In genomic region chr1:16161717-16162116, GRCh38 we compare ENCODE assay signal across 16 cellular contexts. TPM values are rescaled to one million over a fixed set of nuclear protein-coding genes. Genes with fewer than 3 reads are reported as not detected.
DNase-seq lines count a peak whose midpoint lies in the region; ATAC-seq and TF ChIP-seq lines count a peak whose summit lies in the region.
"Had no signal": no experiment of that assay in that cellular context is flagged by ENCODE, and none has a peak within 500 bp of the region (broad histone marks: within the 10 kb centered on the region; RNA-seq: fewer than 3 reads in every experiment).

No MANE protein-coding gene starts in this region.

- POLR2A ChIA-PET in RWPE1 (lab: Yijun Ruan, JAX; ENCODE audit: low non-redundant PET): no interaction called here

- no peaks in the 10 kb centered on the region for H3K27me3 Mint-ChIP-seq in activated T-cell treated with anti-CD3 and anti-CD28 coated beads, Interleukin-2, amount 50 U/mL, for 4 hours (ENCODE audit: low read depth)

- H3K36me3 ChIP-seq in iPS-20b (ENCODE audit: insufficient read depth, low read depth, low read length): no peaks in the 10 kb centered on the region
- H3K36me3 ChIP-seq: left ventricle myocardium inferior had no signal

- H3K4me1 Mint-ChIP-seq in activated T-cell treated with anti-CD3 and anti-CD28 coated beads, Interleukin-2, amount 50 U/mL, for 4 hours (ENCODE audit: low read depth): peaks cover 65% of the 10 kb centered on the region
- H3K4me1 Mint-ChIP-seq in stimulated activated effector memory CD8-positive, alpha-beta T cell treated with anti-CD3 and anti-CD28 coated beads, Interleukin-12 subunit alpha, Interleukin-12 subunit beta, amount 100 ng/mL, for 72 hours: peaks cover 58% of the 10 kb centered on the region

- no peak for TF ChIP-seq CTCF in RWPE1 (conservative IDR thresholded peaks at IDR 0.05; ENCODE audit: low read depth)

- peak overlapping the region; percentile 52; the same call in 1 of the 2 replicates for H3K4me3 ChIP-seq in iPS-20b (ENCODE audit: low read length)
- H3K4me3 ChIP-seq: left ventricle myocardium inferior, psoas muscle had no signal

- no peaks in the 10 kb centered on the region for H3K9me3 Mint-ChIP-seq in activated T-cell treated with anti-CD3 and anti-CD28 coated beads, Interleukin-2, amount 50 U/mL, for 4 hours
- no peaks in the 10 kb centered on the region for H3K9me3 Mint-ChIP-seq in stimulated activated effector memory CD8-positive, alpha-beta T cell treated with anti-CD3 and anti-CD28 coated beads, Interleukin-12 subunit alpha, Interleukin-12 subunit beta, amount 100 ng/mL, for 72 hours

- H3K9ac ChIP-seq in iPS-20b (ENCODE audit: low read depth, low read length): no peak overlapping the region

- H3K9me3 ChIP-seq in iPS-20b (ENCODE audit: insufficient read depth, low read depth, low read length): no peaks in the 10 kb centered on the region
- H3K9me3 ChIP-seq: left ventricle myocardium inferior, psoas muscle had no signal

- H3K36me3 Mint-ChIP-seq in activated T-cell treated with anti-CD3 and anti-CD28 coated beads, Interleukin-2, amount 50 U/mL, for 4 hours (ENCODE audit: insufficient read depth): no peaks in the 10 kb centered on the region
- H3K36me3 Mint-ChIP-seq in stimulated activated effector memory CD8-positive, alpha-beta T cell treated with anti-CD3 and anti-CD28 coated beads, Interleukin-12 subunit alpha, Interleukin-12 subunit beta, amount 100 ng/mL, for 72 hours: no peaks in the 10 kb centered on the region

- no peak for DNase-seq in activated T-cell treated with anti-CD3 and anti-CD28 coated beads, Interleukin-2, amount 50 U/mL, for 4 hours
- no peak for DNase-seq in activated T-cell treated with anti-CD3 and anti-CD28 coated beads, Interleukin-2, amount 50 U/mL, for 1 hour
- DNase-seq in RWPE1 (ENCODE audit: low spot score): no peak
- no peak for DNase-seq in stimulated activated effector memory CD8-positive, alpha-beta T cell treated with anti-CD3 and anti-CD28 coated beads, Interleukin-12 subunit alpha, Interleukin-12 subunit beta, amount 100 ng/mL, for 72 hours (ENCODE audit: low spot score in 2 of 2)
- no peak for DNase-seq in stimulated activated naive CD4-positive, alpha-beta T cell treated with Interleukin-2 at 50 U/mL for 16 hours (lab: John Stamatoyannopoulos, UW)
- no peak for DNase-seq in dedifferentiated amniotic fluid mesenchymal stem cell (ENCODE audit: extremely low spot score)
- DNase-seq in stimulated activated CD4-positive, alpha-beta T cell treated with anti-CD3 and anti-CD28 coated beads, Interleukin-4, amount 100 ng/mL, for 24 hours: no peak
- DNase-seq: ACHN, COR-L47, foreskin fibroblast, left ventricle myocardium inferior, NCI-H1417 treated with DMSO at 0.1 percent for 48 hours, psoas muscle had no signal

- H3K27ac Mint-ChIP-seq in stimulated activated effector memory CD8-positive, alpha-beta T cell treated with anti-CD3 and anti-CD28 coated beads, Interleukin-12 subunit alpha, Interleukin-12 subunit beta, amount 100 ng/mL, for 72 hours: no peak overlapping the region

- peak overlapping the region; percentile 17 for H3K4me3 Mint-ChIP-seq in activated T-cell treated with anti-CD3 and anti-CD28 coated beads, Interleukin-2, amount 50 U/mL, for 4 hours
- peak overlapping the region; percentile 62 for H3K4me3 Mint-ChIP-seq in stimulated activated effector memory CD8-positive, alpha-beta T cell treated with anti-CD3 and anti-CD28 coated beads, Interleukin-12 subunit alpha, Interleukin-12 subunit beta, amount 100 ng/mL, for 72 hours

- peaks cover 23% of the 10 kb centered on the region for H3K27me3 ChIP-seq in iPS-20b (ENCODE audit: insufficient read depth, low read length)

- peaks cover 4% of the 10 kb centered on the region; the same call in 1 of the 2 replicates for H3K4me1 ChIP-seq in iPS-20b (ENCODE audit: insufficient read depth, low read length)
- H3K4me1 ChIP-seq: psoas muscle had no signal

- CTCF ChIA-PET in RWPE1 (lab: Yijun Ruan, JAX): no interaction called here

- no peak for ATAC-seq in activated T-cell treated with anti-CD3 and anti-CD28 coated beads, Interleukin-2, amount 50 U/mL, for 4 hours
- no peak for ATAC-seq in stimulated activated effector memory CD8-positive, alpha-beta T cell treated with anti-CD3 and anti-CD28 coated beads, Interleukin-12 subunit alpha, Interleukin-12 subunit beta, amount 100 ng/mL, for 72 hours
- ATAC-seq: psoas muscle, Right ventricle myocardium inferior had no signal

- H3K27ac ChIP-seq in RWPE1: peak overlapping the region; percentile 72; the same call in 1 of the 2 replicates
- no peak overlapping the region for H3K27ac ChIP-seq in iPS-20b (ENCODE audit: low read length)
- H3K27ac ChIP-seq: left ventricle myocardium inferior, psoas muscle had no signal

RNA-seq across cellular contexts. Expression of gene EPHA2, which starts 5.8 kb away (rescaled TPM):
- total RNA-seq in activated T-cell treated with anti-CD3 and anti-CD28 coated beads, Interleukin-2, amount 50 U/mL, for 4 hours: under 1 TPM; 0.29 to 0.35 (median 0.33) TPM
- total RNA-seq: T-helper 1 cell treated with Interleukin-12 subunit alpha and Interleukin-12 subunit beta and Interleukin-4 antibody, amounts not matched to agents 30 ng/mL and 1 ng/mL, for 36 hours had no signal

RNA-seq across cellular contexts. Expression of gene ARHGEF19, which starts 50.7 kb away (rescaled TPM):
- total RNA-seq in activated T-cell treated with anti-CD3 and anti-CD28 coated beads, Interleukin-2, amount 50 U/mL, for 4 hours: 10 to 100 TPM; 10.6 to 16.6 (median 11.1) TPM
